Comparison of ENCODE assay signal across 9 cellular contexts in genomic region chr11:44634401-44635281, GRCh38.
DNase-seq lines count a peak whose midpoint lies in the region; ATAC-seq, FAIRE-seq and TF ChIP-seq lines count a peak whose summit lies in the region.
"Had no signal": no experiment of that assay in that cellular context is flagged by ENCODE, and none has a peak within 500 bp of the region (broad histone marks: within the 10 kb centered on the region; RNA-seq: fewer than 3 reads in every experiment).

No MANE protein-coding gene starts in this region.

- H3K27ac ChIP-seq in GM23338 (ENCODE audit: low read depth), result no peak overlapping the region
- H3K27ac ChIP-seq in K562 (ENCODE audit: extremely low read depth, low read depth, low read length), result no peak overlapping the region
- H3K27ac ChIP-seq in transverse colon, result peak overlapping the region in 1 of 4 donors; percentile 5
- H3K27ac ChIP-seq: gastrocnemius medialis had no signal

- H3F3A ChIP-seq in GM23338 (replicated peaks; ENCODE audit: low read depth), result no peaks in the 10 kb centered on the region

- H3K9me3 ChIP-seq in K562 (replicated peaks; ENCODE audit: control insufficient read depth, insufficient read depth, low read depth, low read length) (no peaks in the 10 kb centered on the region), transverse colon (no peaks in the 10 kb centered on the region)
- H3K9me3 ChIP-seq: gastrocnemius medialis had no signal

- no peaks in the 10 kb centered on the region for H3K9me2 ChIP-seq in GM23338 (ENCODE audit: insufficient read depth)

- ATAC-seq in GM23338 (peak; percentile 88), K562 (peak; percentile 56)
- ATAC-seq: gastrocnemius medialis had no signal

- in situ Hi-C loops in K562 (cut with MboI), result no loop called here
- in situ Hi-C loops in transverse colon (cut with MboI; ENCODE audit: low pct_ligation_motif_present in 1 of 4, low pct_unique_long_range_greater_than_20kb in 1 of 4, low sequenced_read_pairs in 3 of 4), result loop anchor here in 1 of 4 donors (10.0 kb wide), 1 partner anchor 80 kb away; no protein-coding TSS in a partner anchor

- H3K27me3 ChIP-seq in GM23338 (ENCODE audit: insufficient read depth), result no peaks in the 10 kb centered on the region
- peaks cover 13 to 49% of the 10 kb centered on the region in 2 experiments; a peak in 4 of 5 replicates for H3K27me3 ChIP-seq in K562 (ENCODE audit: control insufficient read depth in 2 of 2, insufficient read depth in 2 of 2, low read length in 2 of 2)
- peaks cover 57% of the 10 kb centered on the region for H3K27me3 ChIP-seq in transverse colon
- H3K27me3 ChIP-seq: gastrocnemius medialis had no signal

- H3K4me2 ChIP-seq in GM23338, result peak overlapping the region; percentile 57
- 0 out of 2 replicates have a peak overlapping the region, but pooled peaks have one; percentile 10 for H3K4me2 ChIP-seq in K562 (ENCODE audit: insufficient read depth, low read length)

- peaks cover 10% of the 10 kb centered on the region for H3K27me3 Mint-ChIP-seq in GM23338 (ENCODE audit: insufficient read depth, low read depth, poor library complexity)

- H3K4me3 ChIP-seq in GM23338 (no peak overlapping the region), K562 (no peak overlapping the region), transverse colon (no peak overlapping the region)
- H3K4me3 ChIP-seq: gastrocnemius medialis had no signal

- H3K4me3 Mint-ChIP-seq in GM23338, result no peak overlapping the region
- H3K4me3 Mint-ChIP-seq: stimulated activated naive CD8-positive, alpha-beta T cell treated with anti-CD3 and anti-CD28 coated beads, Interleukin-15, Interleukin-2, amounts not matched to agents 100 ng/mL and 50 ng/mL, for 24 hours had no signal

- TF ChIP-seq POLR2A in K562 (conservative IDR thresholded peaks at IDR 0.05) (no peak), transverse colon (IDR thresholded peaks at IDR 0.05) (no peak)

- H4K20me1 ChIP-seq in GM23338 (replicated peaks; ENCODE audit: insufficient read depth), result no peaks in the 10 kb centered on the region
- no peaks in the 10 kb centered on the region for H4K20me1 ChIP-seq in K562 (replicated peaks; ENCODE audit: control insufficient read depth, insufficient read depth, low read length)

- H3K36me3 ChIP-seq in GM23338 (ENCODE audit: insufficient read depth) (no peaks in the 10 kb centered on the region), K562 (ENCODE audit: control insufficient read depth, insufficient read depth, low read length) (no peaks in the 10 kb centered on the region), transverse colon (no peaks in the 10 kb centered on the region)
- H3K36me3 ChIP-seq: gastrocnemius medialis had no signal

- no TSS peak for BruUV-seq in K562 (replicated peaks; lab: Mats Ljungman, UMichigan)

- no peaks in the 10 kb centered on the region for H3K9me1 ChIP-seq in K562 (ENCODE audit: control insufficient read depth, insufficient read depth, low read length)

- WGBS in K562 (ENCODE audit: insufficient coverage, low coverage, missing lambda C conversion rate), result under 1% methylated on average over 14 of the region's 24 CpGs
- WGBS in transverse colon (ENCODE audit: low coverage in 1 of 2), 2 donors, result 38% methylated on average over 22 of the region's 24 CpGs; no CpG with 5 or more reads in 1 of the 2 donors

- peaks cover 29% of the 10 kb centered on the region for H3K4me1 Mint-ChIP-seq in GM23338

- no peak for FAIRE-seq in K562 (lab: Jason Lieb, UNC)

- TF ChIP-seq RAD21 in K562 (CRISPR knock-in tag; conservative IDR thresholded peaks at IDR 0.05 in 1 of 2, IDR thresholded peaks at IDR 0.05 in 1 of 2), result no peak

- CTCF ChIA-PET in K562 (lab: Yijun Ruan, JAX; ENCODE audit: low intra/inter-chr PET ratio), result interaction anchor here (0.5 to 1.1 kb wide), 2 partner anchors 9 to 259 kb away, joined by 3 to 4 read pairs; no protein-coding TSS in a partner anchor

- H3K4me1 ChIP-seq in GM23338 (ENCODE audit: insufficient read depth) (peaks cover 19% of the 10 kb centered on the region), K562 (replicated peaks in 1 of 2; ENCODE audit: control insufficient read depth in 2 of 2, insufficient read depth in 2 of 2, low read length in 2 of 2) (peaks cover 7 to 10% of the 10 kb centered on the region in 2 experiments; a peak in 4 of 5 replicates), transverse colon (peaks cover 0 to 10% (median 5%) of the 10 kb centered on the region in 4 donors)

- peak overlapping the region in 1 of 2 experiments; percentile 52; a peak in 1 of 4 replicates for H3K9ac ChIP-seq in K562 (ENCODE audit: insufficient read depth in 1 of 2, low read depth in 2 of 2, low read length in 2 of 2)

- peak; percentile 84 for DNase-seq in GM23338 (ENCODE audit: low spot score)
- DNase-seq in NCI-H2081 (lab: John Stamatoyannopoulos, UW), result peak; percentile 83 to 90
- peak; percentile 57 to 72 (median 68) for DNase-seq in K562 (ENCODE audit: extremely low read depth in 1 of 4, low spot score in 3 of 4)
- DNase-seq in kidney tubule cell (ENCODE audit: low spot score), result peak; percentile 95
- peak; percentile 51 for DNase-seq in transverse colon
- no peak for DNase-seq in T-helper 9 cell
- DNase-seq in T-helper 1 cell, result no peak

- H2AFZ ChIP-seq in GM23338, result no peak overlapping the region
- H2AFZ ChIP-seq in K562 (ENCODE audit: low read depth, low read length), result no peak overlapping the region

- TF ChIP-seq CTCF in GM23338 (conservative IDR thresholded peaks at IDR 0.05; ENCODE audit: low read depth in 2 of 2), result no peak; a peak in 1 of 4 replicates
- no peak for TF ChIP-seq CTCF in K562 (IDR thresholded peaks at IDR 0.05 in 2 of 3, conservative IDR thresholded peaks at IDR 0.05 in 1 of 3; ENCODE audit: insufficient read depth in 2 of 3, low read depth in 1 of 3, low read length in 3 of 3)
- no peak for TF ChIP-seq CTCF in transverse colon (IDR thresholded peaks at IDR 0.05)

- H3K9me3 Mint-ChIP-seq in GM23338, result no peaks in the 10 kb centered on the region; the same call in 2 of the 3 replicates
- H3K9me3 Mint-ChIP-seq: stimulated activated naive CD8-positive, alpha-beta T cell treated with anti-CD3 and anti-CD28 coated beads, Interleukin-15, Interleukin-2, amounts not matched to agents 100 ng/mL and 50 ng/mL, for 24 hours had no signal

- intact Hi-C loops in K562 (cut with micrococcal nuclease) (no loop called here), transverse colon (cut with DNase I; ENCODE audit: low total_unique reads) (no loop called here)

- no peak overlapping the region for H3K27ac Mint-ChIP-seq in GM23338
- H3K27ac Mint-ChIP-seq: stimulated activated naive CD8-positive, alpha-beta T cell treated with anti-CD3 and anti-CD28 coated beads, Interleukin-15, Interleukin-2, amounts not matched to agents 100 ng/mL and 50 ng/mL, for 24 hours had no signal

- H3K36me3 Mint-ChIP-seq in GM23338 (ENCODE audit: low read depth), result no peaks in the 10 kb centered on the region

- H3K79me2 ChIP-seq in GM23338 (replicated peaks; ENCODE audit: insufficient read depth) (no peaks in the 10 kb centered on the region), K562 (ENCODE audit: control insufficient read depth, insufficient read depth, low read length) (no peaks in the 10 kb centered on the region)

- POLR2A ChIA-PET in K562 (lab: Yijun Ruan, JAX), result interaction anchor here (0.6 kb wide), 2 partner anchors 11 to 142 kb away, joined by 3 to 4 read pairs; no protein-coding TSS in a partner anchor

- TF ChIP-seq EP300 in K562 (IDR thresholded peaks at IDR 0.05; ENCODE audit: low read length), result no peak
- no peak for TF ChIP-seq EP300 in transverse colon (IDR thresholded peaks at IDR 0.05; ENCODE audit: low read depth)

TF ChIP-seq in GM23338, 12 proteins besides CTCF, POLR2A, EP300 and RAD21 (continues in another document):
- peak; percentile 84 for TF ChIP-seq CREB1 (CRISPR knock-in tag; IDR thresholded peaks at IDR 0.05; ENCODE audit: low read depth)
- no peak for TF ChIP-seq POLR2AphosphoS5 (IDR thresholded peaks at IDR 0.05; ENCODE audit: low read depth)
- no peak for TF ChIP-seq JUNB (IDR thresholded peaks at IDR 0.05; ENCODE audit: unreplicated experiment)

TF ChIP-seq in K562, 482 proteins besides CTCF, POLR2A, EP300 and RAD21 (continues in another document):
- TF ChIP-seq NR2C2 (CRISPR knock-in tag; IDR thresholded peaks at IDR 0.05), result no peak
- peak; percentile 69; the same call in 1 of the 2 replicates for TF ChIP-seq NR2C2 (tag; IDR thresholded peaks at IDR 0.05)
- TF ChIP-seq CREM (IDR thresholded peaks at IDR 0.05; ENCODE audit: low read depth), result peak; percentile 62
- peak; percentile 83 for TF ChIP-seq JUN (IDR thresholded peaks at IDR 0.05; ENCODE audit: borderline replicate concordance, low read depth, low read length)
- TF ChIP-seq JUN (CRISPR knock-in tag; IDR thresholded peaks at IDR 0.05; ENCODE audit: borderline replicate concordance), result no peak
- TF ChIP-seq FOSL1 (tag; conservative IDR thresholded peaks at IDR 0.05), result peak; percentile 82
- TF ChIP-seq EP400 (IDR thresholded peaks at IDR 0.05), result no peak
- TF ChIP-seq EGR1 (conservative IDR thresholded peaks at IDR 0.05), result peak; percentile 54
- TF ChIP-seq CGGBP1 (CRISPR knock-in tag; IDR thresholded peaks at IDR 0.05), result no peak
- TF ChIP-seq XRCC4 (IDR thresholded peaks at IDR 0.05; ENCODE audit: extremely low read depth, insufficient read depth, insufficient read length), result no peak
- TF ChIP-seq ATF3 (IDR thresholded peaks at IDR 0.05), result peak; percentile 98
- no peak for TF ChIP-seq ATF3 (CRISPR knock-in tag; conservative IDR thresholded peaks at IDR 0.05)
- TF ChIP-seq CHD2 (IDR thresholded peaks at IDR 0.05; ENCODE audit: low read depth, low read length), result no peak

Comparison
In these comparisons a context has a peak if more than half of its experiments do, and no peak if none do; other contexts are left out.
1. DNase-seq: peak in GM23338 (single experiment), NCI-H2081 (2 of 2), K562 (4 of 4), kidney tubule cell (single experiment) and transverse colon (single experiment); none in T-helper 9 cell (single experiment) and T-helper 1 cell (0 of 5).